In the genomic region with DNA sequence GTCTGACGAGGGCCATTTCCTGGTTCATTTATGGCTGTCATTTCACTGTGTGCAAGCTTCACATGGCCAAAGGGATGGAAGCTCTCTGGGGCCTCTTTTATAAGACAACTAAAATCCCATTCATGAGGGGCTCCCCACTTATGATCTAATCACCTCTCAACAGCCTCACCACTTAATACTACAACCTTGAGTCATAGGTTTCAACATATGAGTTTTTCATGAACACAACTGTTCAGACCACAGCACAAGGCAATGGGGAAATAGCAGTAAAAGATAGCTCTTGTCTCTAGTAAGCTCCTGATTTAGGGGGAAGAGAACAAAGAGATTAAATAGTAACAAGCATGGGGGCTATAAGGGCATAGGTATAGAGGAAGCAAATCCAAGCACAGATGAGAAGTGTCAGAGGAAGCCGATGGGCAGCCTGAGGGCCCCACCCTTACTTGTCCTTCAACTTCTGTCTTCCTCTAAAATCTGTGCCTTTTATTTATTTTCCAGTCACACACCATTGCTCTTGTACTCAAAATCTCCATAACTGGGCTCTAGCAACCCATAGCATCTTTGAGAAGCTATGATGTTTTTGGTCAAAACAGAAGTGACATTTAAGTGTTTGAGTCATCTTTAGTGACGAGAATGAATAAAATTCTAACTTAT, we compare ENCODE assay signal across 29 cellular contexts.
DNase-seq lines count a peak whose midpoint lies in the region; ATAC-seq and TF ChIP-seq lines count a peak whose summit lies in the region.
"Had no signal": no experiment of that assay in that cellular context is flagged by ENCODE, and none has a peak within 500 bp of the region (broad histone marks: within the 10 kb centered on the region; RNA-seq: fewer than 3 reads in every experiment).

No MANE protein-coding gene starts in this region.

- H3K4me2 ChIP-seq in OCI-LY3 (ENCODE audit: low read length) = peak overlapping the region; percentile 44

- H4K20me1 ChIP-seq in OCI-LY3 (ENCODE audit: insufficient read depth, low read length) = no peaks in the 10 kb centered on the region

- H3K36me3 ChIP-seq in GM06990 (ENCODE audit: control insufficient read depth, insufficient read depth, low read length) (no peaks in the 10 kb centered on the region), OCI-LY3 (replicated peaks; ENCODE audit: low read depth, low read length) (no peaks in the 10 kb centered on the region), sigmoid colon (no peaks in the 10 kb centered on the region)
- H3K36me3 ChIP-seq: BE2C, HAP-1, MG63 had no signal

- intact Hi-C loops in sigmoid colon (cut with DNase I) = no loop called here

- H3K4me3 ChIP-seq in GM06990 (replicated peaks; ENCODE audit: low read depth, low read length) = no peak overlapping the region
- H3K4me3 ChIP-seq in OCI-LY3 (ENCODE audit: low read length) = peak overlapping the region; percentile 7; the same call in 1 of the 2 replicates
- no peak overlapping the region for H3K4me3 ChIP-seq in sigmoid colon
- H3K4me3 ChIP-seq: HAP-1, MG63, SK-N-MC had no signal

- peak overlapping the region; percentile 4 for H3K9ac ChIP-seq in OCI-LY3 (ENCODE audit: low read length)

- no peaks in the 10 kb centered on the region for H3K79me2 ChIP-seq in OCI-LY3 (ENCODE audit: low read length)

- DNase-seq in GM06990 (ENCODE audit: extremely low read depth, insufficient read length) = peak; percentile 18
- DNase-seq in KG1 (lab: John Stamatoyannopoulos, UW) = no peak
- DNase-seq in sigmoid colon = no peak
- DNase-seq in GDM1 (lab: John Stamatoyannopoulos, UW) = no peak
- DNase-seq: 8988T; ACHN; BE2C; CD8-positive, alpha-beta memory T cell; DMS 273 treated with DMSO at 0.1 percent for 48 hours; DMS79; EL; GF-D8; GOT3; HFFc6; MG63; NCI-H1105 treated with DMSO at 0.1 percent for 48 hours; NCI-H146; NCI-H1930; NCI-H446 treated with DMSO at 0.1 percent for 48 hours; NCI-H526; NCI-H82; SIG-M5 had no signal

- peak overlapping the region; percentile 74 for H3K27ac ChIP-seq in OCI-LY3 (ENCODE audit: low read length)
- H3K27ac ChIP-seq in sigmoid colon = no peak overlapping the region
- H3K27ac ChIP-seq: SK-N-MC had no signal

- H3K9me3 ChIP-seq in OCI-LY3 (ENCODE audit: insufficient read depth, low read length) = peaks cover 7% of the 10 kb centered on the region; the same call in 1 of the 2 replicates
- no peaks in the 10 kb centered on the region for H3K9me3 ChIP-seq in sigmoid colon
- H3K9me3 ChIP-seq: BE2C, HAP-1, MG63 had no signal

- peak overlapping the region; percentile 4; the same call in 1 of the 2 replicates for H2AFZ ChIP-seq in OCI-LY3 (ENCODE audit: low read depth, low read length)

- H3K27me3 ChIP-seq in GM06990 (replicated peaks; ENCODE audit: control insufficient read depth, insufficient read depth, low read length) = no peaks in the 10 kb centered on the region
- no peaks in the 10 kb centered on the region for H3K27me3 ChIP-seq in OCI-LY3 (ENCODE audit: low read depth, low read length)
- no peaks in the 10 kb centered on the region for H3K27me3 ChIP-seq in sigmoid colon
- H3K27me3 ChIP-seq: BE2C, MG63 had no signal

- TF ChIP-seq CTCF in GM06990 (IDR thresholded peaks at IDR 0.05; ENCODE audit: insufficient read depth, low read length, poor library complexity, severe bottlenecking) (no peak), OCI-LY3 (IDR thresholded peaks at IDR 0.05; ENCODE audit: low read depth, low read length) (no peak), sigmoid colon (IDR thresholded peaks at IDR 0.05) (no peak)

- no peak for TF ChIP-seq POLR2A in sigmoid colon (IDR thresholded peaks at IDR 0.05)

- ATAC-seq in HG02610 (IDR thresholded peaks at IDR 0.05; ENCODE audit: unreplicated experiment) (peak; percentile 76), HG03565 (IDR thresholded peaks at IDR 0.05; ENCODE audit: unreplicated experiment) (peak; percentile 48), HG02759 (IDR thresholded peaks at IDR 0.05; ENCODE audit: unreplicated experiment) (no peak)
- ATAC-seq: HepG2 had no signal

- WGBS in sigmoid colon, 2 donors = 62 to 67% methylated on average over 3 of the region's 3 CpGs

- peaks cover 38% of the 10 kb centered on the region for H3K4me1 ChIP-seq in OCI-LY3 (ENCODE audit: low read length)
- H3K4me1 ChIP-seq in sigmoid colon = no peaks in the 10 kb centered on the region
- H3K4me1 ChIP-seq: BE2C, HAP-1 had no signal

- no peak for TF ChIP-seq EP300 in sigmoid colon (IDR thresholded peaks at IDR 0.05)
